ENCODE assay signal across 11 cellular contexts in genomic region chr18:56890632-56891031, GRCh38.
DNase-seq lines count a peak whose midpoint lies in the region; ATAC-seq, FAIRE-seq and TF ChIP-seq lines count a peak whose summit lies in the region.
"Had no signal": no experiment of that assay in that cellular context is flagged by ENCODE, and none has a peak within 500 bp of the region (broad histone marks: within the 10 kb centered on the region; RNA-seq: fewer than 3 reads in every experiment).

No MANE protein-coding gene starts in this region.

- POLR2A ChIA-PET in RWPE1 (lab: Yijun Ruan, JAX; ENCODE audit: low non-redundant PET): no interaction called here

- DNase-seq in GM03348 (ENCODE audit: low spot score): peak; percentile 70
- DNase-seq in RWPE1 (ENCODE audit: low spot score): peak; percentile 12
- DNase-seq in fibroblast of gingiva (ENCODE audit: low read depth): peak; percentile 73
- peak; percentile 52 for DNase-seq in pulmonary artery endothelial cell (ENCODE audit: low read depth, low spot score)
- no peak for DNase-seq in GM12892 (ENCODE audit: insufficient read length)
- no peak for DNase-seq in AML-193 (lab: John Stamatoyannopoulos, UW)
- DNase-seq in retina: no peak
- DNase-seq: activated CD4-positive, CD25-positive, alpha-beta regulatory T cell treated with anti-CD3 and anti-CD28 coated beads, Interleukin-2, amount 50 U/mL, for 72 hours; esophagus squamous epithelium; MM.1S had no signal

- no peak for TF ChIP-seq POLR2A in GM12892 (IDR thresholded peaks at IDR 0.05; ENCODE audit: low read depth, low read length)

- CTCF ChIA-PET in RWPE1 (lab: Yijun Ruan, JAX): no interaction called here

- ATAC-seq in GM21723 (IDR thresholded peaks at IDR 0.05; ENCODE audit: unreplicated experiment): no peak

- no peak for TF ChIP-seq CTCF in RWPE1 (conservative IDR thresholded peaks at IDR 0.05; ENCODE audit: low read depth)

- H3K27ac ChIP-seq in RWPE1: no peak overlapping the region
- H3K27ac ChIP-seq: esophagus squamous epithelium had no signal

- no peak for FAIRE-seq in GM12892 (lab: Jason Lieb, UNC)

Comparison
In these comparisons a context has a peak if more than half of its experiments do, and no peak if none do; other contexts are left out.
1. DNase-seq: peak in GM03348 (single experiment), RWPE1 (single experiment), fibroblast of gingiva (single experiment) and pulmonary artery endothelial cell (single experiment); none in GM12892 (single experiment), AML-193 (0 of 2) and retina (single experiment).